Comparison of ENCODE assay signal across 27 cellular contexts in the genomic region with DNA sequence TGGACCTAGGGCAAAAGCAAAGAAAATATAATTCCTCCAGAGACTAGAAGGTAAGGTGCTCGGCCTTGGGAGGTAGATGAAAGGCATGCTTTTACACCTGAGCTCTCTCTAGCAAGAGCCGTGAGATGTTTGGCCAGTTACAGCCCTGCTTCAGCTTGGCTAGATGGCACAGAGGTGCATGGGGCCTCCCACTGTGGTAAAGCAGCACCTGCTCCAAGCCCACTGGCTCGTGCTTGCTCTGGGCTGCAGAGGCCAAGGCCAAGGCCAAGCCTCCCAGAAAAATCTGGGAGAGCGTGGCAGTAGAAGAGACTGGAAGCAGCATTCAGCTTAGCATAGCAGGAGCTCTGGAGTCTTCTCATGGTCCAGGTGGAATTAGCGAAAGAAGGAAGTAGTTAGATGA. TPM values are rescaled to one million over a fixed set of nuclear protein-coding genes. Genes with fewer than 3 reads are reported as not detected.
"Had no signal": no experiment of that assay in that cellular context is flagged by ENCODE, and none has a peak within 500 bp of the region (broad histone marks: within the 10 kb centered on the region; RNA-seq: fewer than 3 reads in every experiment).

No MANE protein-coding gene starts in this region.

- DNase-seq: activated B cell treated with CpG ODN at 0.5 μM for 24 hours; activated CD4-positive, alpha-beta T cell treated with anti-CD3 and anti-CD28 coated beads for 36 hours; activated CD4-positive, alpha-beta T cell treated with anti-CD3 and anti-CD28 coated beads, Interleukin-2, amount 50 U/mL, for 4 hours; activated CD8-positive, alpha-beta memory T cell treated with anti-CD3 and anti-CD28 coated beads for 24 hours; activated CD8-positive, alpha-beta memory T cell treated with anti-CD3 and anti-CD28 coated beads, Interleukin-2, amount 50 U/mL, for 4 hours; activated T-cell treated with anti-CD3 and anti-CD28 coated beads, Interleukin-2, amount 50 U/mL, for 24 hours; esophagus squamous epithelium; islet precursor cell; lower lobe of right lung; mesendoderm; naive thymus-derived CD4-positive, alpha-beta T cell; retina; stimulated activated CD4-positive, alpha-beta T cell treated with anti-CD3 and anti-CD28 coated beads, Interleukin-4, amount 100 ng/mL, for 24 hours; T1000 had no signal

- H3K4me1 ChIP-seq: lower lobe of right lung, uterus had no signal

- H3K36me3 ChIP-seq: ascending aorta, esophagus squamous epithelium, gastroesophageal sphincter, lower lobe of right lung, transverse colon, uterus had no signal

- H3K4me3 ChIP-seq: ascending aorta, coronary artery, esophagus squamous epithelium, gastroesophageal sphincter, lower lobe of right lung, mucosa of descending colon, transverse colon, uterus had no signal

- H3K27ac ChIP-seq: ascending aorta, coronary artery, esophagus squamous epithelium, lower lobe of right lung, uterus had no signal

- H3K9me3 ChIP-seq: ascending aorta, esophagus squamous epithelium, gastroesophageal sphincter, lower lobe of right lung, mucosa of descending colon, transverse colon, uterus had no signal

- ATAC-seq: activated CD4-positive, alpha-beta T cell treated with anti-CD3 and anti-CD28 coated beads for 36 hours; activated naive CD4-positive, alpha-beta T cell treated with anti-CD3 and anti-CD28 coated beads, Interleukin-2, amount 50 U/mL, for 72 hours; activated T-helper 17 cell treated with anti-CD3 and anti-CD28 coated beads, Interleukin-2, amount 50 U/mL, for 72 hours; mucosa of descending colon; naive thymus-derived CD4-positive, alpha-beta T cell had no signal

- H3K27me3 ChIP-seq: ascending aorta, uterus had no signal

RNA-seq across cellular contexts. Expression of a gene that starts 31.0 kb away (rescaled TPM):
- total RNA-seq: activated B cell treated with CpG ODN at 0.5 μM for 24 hours; activated CD4-positive, alpha-beta T cell treated with anti-CD3 and anti-CD28 coated beads for 36 hours; activated naive CD4-positive, alpha-beta T cell treated with anti-CD3 and anti-CD28 coated beads, Interleukin-2, amount 50 U/mL, for 72 hours; activated T-helper 17 cell treated with anti-CD3 and anti-CD28 coated beads, Interleukin-2, amount 50 U/mL, for 72 hours; ascending aorta; esophagus squamous epithelium; gastroesophageal sphincter; left cardiac atrium; lower lobe of right lung; mucosa of descending colon; naive thymus-derived CD4-positive, alpha-beta T cell; neural crest cell; occipital lobe; temporal lobe; transverse colon; uterus had no signal
- polyA plus RNA-seq: adipose tissue; naive thymus-derived CD4-positive, alpha-beta T cell had no signal
